ENCODE assay signal across 1 cellular context in genomic region chr12:777550-778047, GRCh38.
A peak's percentile ranks its signal among the peaks of the same experiment; 100 is the strongest.
TF ChIP-seq lines count a peak whose summit lies in the region.

No MANE protein-coding gene starts in this region.

TF ChIP-seq in HEK293, 187 proteins besides CTCF, POLR2A, EP300 and RAD21 (continued from another document):
- TF ChIP-seq ZNF280D (tag by site-specific recombination; IDR thresholded peaks at IDR 0.05) = no peak
- no peak for TF ChIP-seq ZSCAN4 (tag by site-specific recombination; IDR thresholded peaks at IDR 0.05)
- peak; percentile 72 for TF ChIP-seq ZNF549 (tag by site-specific recombination; IDR thresholded peaks at IDR 0.05)
- no peak for TF ChIP-seq ZNF211 (tag by site-specific recombination; IDR thresholded peaks at IDR 0.05; ENCODE audit: low read depth)
- no peak for TF ChIP-seq ZNF510 (tag by site-specific recombination; IDR thresholded peaks at IDR 0.05; ENCODE audit: insufficient replicate concordance)
- TF ChIP-seq ZNF2 (tag by site-specific recombination; IDR thresholded peaks at IDR 0.05) = no peak
